25 cellular contexts compared by ENCODE assay signal in genomic region chr9:38413283-38413682, GRCh38. TPM values are rescaled to one million over a fixed set of nuclear protein-coding genes. Genes with fewer than 3 reads are reported as not detected.
"Had no signal": no experiment of that assay in that cellular context is flagged by ENCODE, and none has a peak within 500 bp of the region (broad histone marks: within the 10 kb centered on the region; RNA-seq: fewer than 3 reads in every experiment).

No MANE protein-coding gene starts in this region.

- ATAC-seq: activated CD8-positive, alpha-beta T cell treated with anti-CD3 and anti-CD28 coated beads, Interleukin-2, amount 10 ng/mL, durations not matched to agents 7 days and 5 days; activated naive CD4-positive, alpha-beta T cell treated with anti-CD3 and anti-CD28 coated beads, Interleukin-2, amount 50 U/mL, for 72 hours; esophagus mucosa; mucosa of descending colon; naive thymus-derived CD8-positive, alpha-beta T cell; WTC11 had no signal

- H3K36me3 ChIP-seq: left ventricle myocardium inferior, neutrophil, right atrium auricular region, vagina had no signal

- H3K9ac ChIP-seq: parathyroid adenoma had no signal

- DNase-seq: activated CD4-positive, alpha-beta T cell treated with anti-CD3 and anti-CD28 coated beads, Interleukin-2, amount 10 ng/mL, durations not matched to agents 24 days and 14 days; activated CD8-positive, alpha-beta memory T cell treated with anti-CD3 and anti-CD28 coated beads, Interleukin-2, amount 50 U/mL, for 4 hours; activated CD8-positive, alpha-beta T cell treated with anti-CD3 and anti-CD28 coated beads, Interleukin-2, amount 10 ng/mL, durations not matched to agents 7 days and 5 days; activated effector memory CD4-positive, alpha-beta T cell treated with anti-CD3 and anti-CD28 coated beads, Interleukin-2, amount 50 U/mL, for 16 hours; activated T-cell treated with anti-CD3 and anti-CD28 coated beads, Interleukin-2, amount 50 U/mL, for 48 hours; amniotic stem cell; central memory CD4-positive, alpha-beta T cell; left ventricle myocardium inferior; mucosa of descending colon; naive thymus-derived CD8-positive, alpha-beta T cell; stimulated activated CD4-positive, alpha-beta T cell treated with anti-CD3 and anti-CD28 coated beads, Interleukin-4, amount 100 ng/mL, for 24 hours; stimulated activated naive CD4-positive, alpha-beta T cell; tibial artery had no signal

- H3K9me3 ChIP-seq: left ventricle myocardium inferior, mucosa of descending colon, neutrophil, right atrium auricular region, tibial artery, vagina had no signal

- H3K4me3 ChIP-seq: coronary artery, hepatocyte, left ventricle myocardium inferior, mucosa of descending colon, right atrium auricular region, skin epidermis, tibial artery, vagina had no signal

- H3K27ac ChIP-seq: coronary artery, hepatocyte, left ventricle myocardium inferior, neutrophil, parathyroid adenoma, right atrium auricular region, skin epidermis, tibial artery, vagina had no signal

- FAIRE-seq: keratinocyte had no signal

- H3K4me1 ChIP-seq: left ventricle myocardium inferior, parathyroid adenoma, right atrium auricular region, vagina had no signal

RNA-seq across cellular contexts. Expression of gene IGFBPL1, which starts 11.0 kb away (rescaled TPM):
- total RNA-seq: activated CD4-positive, alpha-beta T cell treated with anti-CD3 and anti-CD28 coated beads, Interleukin-2, amount 10 ng/mL, durations not matched to agents 24 days and 14 days; activated CD8-positive, alpha-beta T cell treated with anti-CD3 and anti-CD28 coated beads, Interleukin-2, amount 10 ng/mL, durations not matched to agents 7 days and 5 days; activated naive CD4-positive, alpha-beta T cell treated with anti-CD3 and anti-CD28 coated beads, Interleukin-2, amount 50 U/mL, for 72 hours; esophagus mucosa; left ventricle myocardium inferior; naive thymus-derived CD8-positive, alpha-beta T cell; subcutaneous adipose tissue; vagina had no signal
- polyA plus RNA-seq: keratinocyte; naive thymus-derived CD8-positive, alpha-beta T cell had no signal
